ENCODE assay signal across 2 cellular contexts in the genomic region with DNA sequence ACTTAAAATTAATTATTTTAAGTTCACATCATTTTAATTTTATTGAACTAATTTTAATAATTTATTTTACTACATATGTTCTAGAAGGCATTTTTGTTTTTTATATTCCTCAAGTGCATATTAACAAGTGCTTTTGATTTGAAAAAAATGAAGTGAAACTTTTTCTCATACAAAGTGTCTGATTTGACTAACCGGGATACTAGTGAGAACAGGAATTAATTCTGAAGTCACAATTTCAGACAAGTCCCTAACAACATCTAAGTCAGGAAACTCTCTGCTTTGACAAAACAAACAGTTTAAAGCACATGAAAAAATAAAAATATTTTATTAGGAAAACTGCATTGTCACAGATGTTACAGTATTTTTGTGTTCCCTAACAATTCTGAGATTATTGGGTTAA.
A peak's percentile ranks its signal among the peaks of the same experiment; 100 is the strongest.
TF ChIP-seq lines count a peak whose summit lies in the region.

No MANE protein-coding gene starts in this region.

TF ChIP-seq in IMR-90, 13 proteins besides CTCF, POLR2A, EP300 and RAD21:
- TF ChIP-seq, protein P1, sequence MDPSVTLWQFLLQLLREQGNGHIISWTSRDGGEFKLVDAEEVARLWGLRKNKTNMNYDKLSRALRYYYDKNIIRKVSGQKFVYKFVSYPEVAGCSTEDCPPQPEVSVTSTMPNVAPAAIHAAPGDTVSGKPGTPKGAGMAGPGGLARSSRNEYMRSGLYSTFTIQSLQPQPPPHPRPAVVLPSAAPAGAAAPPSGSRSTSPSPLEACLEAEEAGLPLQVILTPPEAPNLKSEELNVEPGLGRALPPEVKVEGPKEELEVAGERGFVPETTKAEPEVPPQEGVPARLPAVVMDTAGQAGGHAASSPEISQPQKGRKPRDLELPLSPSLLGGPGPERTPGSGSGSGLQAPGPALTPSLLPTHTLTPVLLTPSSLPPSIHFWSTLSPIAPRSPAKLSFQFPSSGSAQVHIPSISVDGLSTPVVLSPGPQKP (IDR thresholded peaks at IDR 0.05; ENCODE audit: borderline replicate concordance, low read depth, low read length), result no peak
- TF ChIP-seq, protein P2, sequence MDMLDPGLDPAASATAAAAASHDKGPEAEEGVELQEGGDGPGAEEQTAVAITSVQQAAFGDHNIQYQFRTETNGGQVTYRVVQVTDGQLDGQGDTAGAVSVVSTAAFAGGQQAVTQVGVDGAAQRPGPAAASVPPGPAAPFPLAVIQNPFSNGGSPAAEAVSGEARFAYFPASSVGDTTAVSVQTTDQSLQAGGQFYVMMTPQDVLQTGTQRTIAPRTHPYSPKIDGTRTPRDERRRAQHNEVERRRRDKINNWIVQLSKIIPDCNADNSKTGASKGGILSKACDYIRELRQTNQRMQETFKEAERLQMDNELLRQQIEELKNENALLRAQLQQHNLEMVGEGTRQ (IDR thresholded peaks at IDR 0.05; ENCODE audit: low read depth, low read length), result no peak
- no peak for TF ChIP-seq MAFK (IDR thresholded peaks at IDR 0.05; ENCODE audit: low read depth, low read length)
- no peak for TF ChIP-seq MXI1 (IDR thresholded peaks at IDR 0.05; ENCODE audit: borderline replicate concordance, low read depth, low read length)
- no peak for TF ChIP-seq RFX5 (IDR thresholded peaks at IDR 0.05; ENCODE audit: low read depth, low read length)
- TF ChIP-seq MAZ (IDR thresholded peaks at IDR 0.05; ENCODE audit: borderline replicate concordance, low read depth, low read length), result no peak
- no peak for TF ChIP-seq CEBPB (IDR thresholded peaks at IDR 0.05; ENCODE audit: low read depth, low read length)
- no peak for TF ChIP-seq CHD1 (IDR thresholded peaks at IDR 0.05; ENCODE audit: low read depth, low read length)
- no peak for TF ChIP-seq SMC3 (IDR thresholded peaks at IDR 0.05; ENCODE audit: low read depth, low read length)
- no peak for TF ChIP-seq BHLHE40 (IDR thresholded peaks at IDR 0.05; ENCODE audit: low read depth, low read length)
- TF ChIP-seq RCOR1 (IDR thresholded peaks at IDR 0.05; ENCODE audit: insufficient replicate concordance, low read length), result no peak
- TF ChIP-seq FOS (IDR thresholded peaks at IDR 0.05; ENCODE audit: low read depth, low read length), result no peak
- no peak for TF ChIP-seq NFE2L2 (IDR thresholded peaks at IDR 0.05; ENCODE audit: low read depth, low read length)

TF ChIP-seq in GM12878, 131 proteins besides CTCF, POLR2A, EP300 and RAD21:
- TF ChIP-seq TBL1XR1 (IDR thresholded peaks at IDR 0.05; ENCODE audit: low read depth, low read length) (no peak), ZNF384 (IDR thresholded peaks at IDR 0.05; ENCODE audit: borderline replicate concordance, low read depth, low read length) (peak; percentile 42; the same call in 1 of the 2 replicates), DPF2 (IDR thresholded peaks at IDR 0.05) (0 out of 2 replicates have a peak, but pooled peaks have one; percentile 21), BACH1 (IDR thresholded peaks at IDR 0.05; ENCODE audit: borderline replicate concordance) (no peak; the same call in 1 of the 2 replicates), SMAD1 (IDR thresholded peaks at IDR 0.05; ENCODE audit: low read depth, partially characterized antibody) (no peak), TAF1 (IDR thresholded peaks at IDR 0.05; ENCODE audit: borderline replicate concordance, low read depth, low read length) (no peak), POLR2AphosphoS5 (IDR thresholded peaks at IDR 0.05; ENCODE audit: low read length) (no peak), JUNB (IDR thresholded peaks at IDR 0.05) (peak; percentile 93), IRF4 (IDR thresholded peaks at IDR 0.05; ENCODE audit: low read depth, low read length) (0 out of 2 replicates have a peak, but pooled peaks have one; percentile 24), STAT3 (IDR thresholded peaks at IDR 0.05; ENCODE audit: low read depth, low read length) (no peak), ZNF622 (IDR thresholded peaks at IDR 0.05) (no peak), SRF (IDR thresholded peaks at IDR 0.05; ENCODE audit: low read depth in 2 of 2, low read length in 2 of 2) (no peak), MTA2 (IDR thresholded peaks at IDR 0.05; ENCODE audit: low read depth) (peak; percentile 76), ZNF274 (IDR thresholded peaks at IDR 0.05; ENCODE audit: insufficient read depth, insufficient read length) (no peak), GABPA (IDR thresholded peaks at IDR 0.05; ENCODE audit: low read depth) (no peak), FOXM1 (IDR thresholded peaks at IDR 0.05; ENCODE audit: low read depth, low read length) (peak; percentile 59; the same call in 1 of the 2 replicates), SREBF1 (IDR thresholded peaks at IDR 0.05; ENCODE audit: low read length) (no peak), ZNF217 (IDR thresholded peaks at IDR 0.05) (no peak), IKZF2 (IDR thresholded peaks at IDR 0.05) (peak; percentile 28 to 43; a peak in 2 of 4 replicates), NRF1 (conservative IDR thresholded peaks at IDR 0.05; ENCODE audit: low read depth, low read length) (no peak), YBX1 (IDR thresholded peaks at IDR 0.05) (no peak), CREM (IDR thresholded peaks at IDR 0.05; ENCODE audit: low read depth) (peak; percentile 59), KDM1A (IDR thresholded peaks at IDR 0.05; ENCODE audit: borderline replicate concordance) (no peak), SPI1 (IDR thresholded peaks at IDR 0.05; ENCODE audit: borderline replicate concordance, insufficient read depth, low read depth, low read length) (peak; percentile 65), NFIC (IDR thresholded peaks at IDR 0.05; ENCODE audit: low read depth, low read length) (peak; percentile 83; the same call in 1 of the 2 replicates), ZZZ3 (IDR thresholded peaks at IDR 0.05; ENCODE audit: control insufficient read depth, insufficient read length, low read depth) (no peak), MEF2A (IDR thresholded peaks at IDR 0.05; ENCODE audit: insufficient read depth, low read depth, low read length) (no peak), TCF7 (IDR thresholded peaks at IDR 0.05; ENCODE audit: borderline replicate concordance) (0 out of 2 replicates have a peak, but pooled peaks have one; percentile 21), SREBF2 (IDR thresholded peaks at IDR 0.05; ENCODE audit: low read length) (no peak), HDAC6 (IDR thresholded peaks at IDR 0.05; ENCODE audit: unreplicated experiment) (no peak), BCL11A (IDR thresholded peaks at IDR 0.05; ENCODE audit: low read depth, low read length) (0 out of 2 replicates have a peak, but pooled peaks have one; percentile 58)
- TF ChIP-seq, protein P3, sequence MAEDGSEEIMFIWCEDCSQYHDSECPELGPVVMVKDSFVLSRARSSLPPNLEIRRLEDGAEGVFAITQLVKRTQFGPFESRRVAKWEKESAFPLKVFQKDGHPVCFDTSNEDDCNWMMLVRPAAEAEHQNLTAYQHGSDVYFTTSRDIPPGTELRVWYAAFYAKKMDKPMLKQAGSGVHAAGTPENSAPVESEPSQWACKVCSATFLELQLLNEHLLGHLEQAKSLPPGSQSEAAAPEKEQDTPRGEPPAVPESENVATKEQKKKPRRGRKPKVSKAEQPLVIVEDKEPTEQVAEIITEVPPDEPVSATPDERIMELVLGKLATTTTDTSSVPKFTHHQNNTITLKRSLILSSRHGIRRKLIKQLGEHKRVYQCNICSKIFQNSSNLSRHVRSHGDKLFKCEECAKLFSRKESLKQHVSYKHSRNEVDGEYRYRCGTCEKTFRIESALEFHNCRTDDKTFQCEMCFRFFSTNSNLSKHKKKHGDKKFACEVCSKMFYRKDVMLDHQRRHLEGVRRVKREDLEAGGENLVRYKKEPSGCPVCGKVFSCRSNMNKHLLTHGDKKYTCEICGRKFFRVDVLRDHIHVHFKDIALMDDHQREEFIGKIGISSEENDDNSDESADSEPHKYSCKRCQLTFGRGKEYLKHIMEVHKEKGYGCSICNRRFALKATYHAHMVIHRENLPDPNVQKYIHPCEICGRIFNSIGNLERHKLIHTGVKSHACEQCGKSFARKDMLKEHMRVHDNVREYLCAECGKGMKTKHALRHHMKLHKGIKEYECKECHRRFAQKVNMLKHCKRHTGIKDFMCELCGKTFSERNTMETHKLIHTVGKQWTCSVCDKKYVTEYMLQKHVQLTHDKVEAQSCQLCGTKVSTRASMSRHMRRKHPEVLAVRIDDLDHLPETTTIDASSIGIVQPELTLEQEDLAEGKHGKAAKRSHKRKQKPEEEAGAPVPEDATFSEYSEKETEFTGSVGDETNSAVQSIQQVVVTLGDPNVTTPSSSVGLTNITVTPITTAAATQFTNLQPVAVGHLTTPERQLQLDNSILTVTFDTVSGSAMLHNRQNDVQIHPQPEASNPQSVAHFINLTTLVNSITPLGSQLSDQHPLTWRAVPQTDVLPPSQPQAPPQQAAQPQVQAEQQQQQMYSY (CRISPR knock-in tag; IDR thresholded peaks at IDR 0.05), result no peak
- TF ChIP-seq, protein P4, sequence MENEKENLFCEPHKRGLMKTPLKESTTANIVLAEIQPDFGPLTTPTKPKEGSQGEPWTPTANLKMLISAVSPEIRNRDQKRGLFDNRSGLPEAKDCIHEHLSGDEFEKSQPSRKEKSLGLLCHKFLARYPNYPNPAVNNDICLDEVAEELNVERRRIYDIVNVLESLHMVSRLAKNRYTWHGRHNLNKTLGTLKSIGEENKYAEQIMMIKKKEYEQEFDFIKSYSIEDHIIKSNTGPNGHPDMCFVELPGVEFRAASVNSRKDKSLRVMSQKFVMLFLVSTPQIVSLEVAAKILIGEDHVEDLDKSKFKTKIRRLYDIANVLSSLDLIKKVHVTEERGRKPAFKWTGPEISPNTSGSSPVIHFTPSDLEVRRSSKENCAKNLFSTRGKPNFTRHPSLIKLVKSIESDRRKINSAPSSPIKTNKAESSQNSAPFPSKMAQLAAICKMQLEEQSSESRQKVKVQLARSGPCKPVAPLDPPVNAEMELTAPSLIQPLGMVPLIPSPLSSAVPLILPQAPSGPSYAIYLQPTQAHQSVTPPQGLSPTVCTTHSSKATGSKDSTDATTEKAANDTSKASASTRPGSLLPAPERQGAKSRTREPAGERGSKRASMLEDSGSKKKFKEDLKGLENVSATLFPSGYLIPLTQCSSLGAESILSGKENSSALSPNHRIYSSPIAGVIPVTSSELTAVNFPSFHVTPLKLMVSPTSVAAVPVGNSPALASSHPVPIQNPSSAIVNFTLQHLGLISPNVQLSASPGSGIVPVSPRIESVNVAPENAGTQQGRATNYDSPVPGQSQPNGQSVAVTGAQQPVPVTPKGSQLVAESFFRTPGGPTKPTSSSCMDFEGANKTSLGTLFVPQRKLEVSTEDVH (IDR thresholded peaks at IDR 0.05; ENCODE audit: low read depth, partially characterized antibody), result no peak
- TF ChIP-seq, protein P5, sequence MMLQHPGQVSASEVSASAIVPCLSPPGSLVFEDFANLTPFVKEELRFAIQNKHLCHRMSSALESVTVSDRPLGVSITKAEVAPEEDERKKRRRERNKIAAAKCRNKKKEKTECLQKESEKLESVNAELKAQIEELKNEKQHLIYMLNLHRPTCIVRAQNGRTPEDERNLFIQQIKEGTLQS (IDR thresholded peaks at IDR 0.05; ENCODE audit: borderline replicate concordance, extremely low read depth, low read depth, low read length), result no peak
- TF ChIP-seq, protein P6, sequence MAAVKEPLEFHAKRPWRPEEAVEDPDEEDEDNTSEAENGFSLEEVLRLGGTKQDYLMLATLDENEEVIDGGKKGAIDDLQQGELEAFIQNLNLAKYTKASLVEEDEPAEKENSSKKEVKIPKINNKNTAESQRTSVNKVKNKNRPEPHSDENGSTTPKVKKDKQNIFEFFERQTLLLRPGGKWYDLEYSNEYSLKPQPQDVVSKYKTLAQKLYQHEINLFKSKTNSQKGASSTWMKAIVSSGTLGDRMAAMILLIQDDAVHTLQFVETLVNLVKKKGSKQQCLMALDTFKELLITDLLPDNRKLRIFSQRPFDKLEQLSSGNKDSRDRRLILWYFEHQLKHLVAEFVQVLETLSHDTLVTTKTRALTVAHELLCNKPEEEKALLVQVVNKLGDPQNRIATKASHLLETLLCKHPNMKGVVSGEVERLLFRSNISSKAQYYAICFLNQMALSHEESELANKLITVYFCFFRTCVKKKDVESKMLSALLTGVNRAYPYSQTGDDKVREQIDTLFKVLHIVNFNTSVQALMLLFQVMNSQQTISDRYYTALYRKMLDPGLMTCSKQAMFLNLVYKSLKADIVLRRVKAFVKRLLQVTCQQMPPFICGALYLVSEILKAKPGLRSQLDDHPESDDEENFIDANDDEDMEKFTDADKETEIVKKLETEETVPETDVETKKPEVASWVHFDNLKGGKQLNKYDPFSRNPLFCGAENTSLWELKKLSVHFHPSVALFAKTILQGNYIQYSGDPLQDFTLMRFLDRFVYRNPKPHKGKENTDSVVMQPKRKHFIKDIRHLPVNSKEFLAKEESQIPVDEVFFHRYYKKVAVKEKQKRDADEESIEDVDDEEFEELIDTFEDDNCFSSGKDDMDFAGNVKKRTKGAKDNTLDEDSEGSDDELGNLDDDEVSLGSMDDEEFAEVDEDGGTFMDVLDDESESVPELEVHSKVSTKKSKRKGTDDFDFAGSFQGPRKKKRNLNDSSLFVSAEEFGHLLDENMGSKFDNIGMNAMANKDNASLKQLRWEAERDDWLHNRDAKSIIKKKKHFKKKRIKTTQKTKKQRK (IDR thresholded peaks at IDR 0.05; ENCODE audit: low read depth, low read length), result no peak
- TF ChIP-seq, protein P7, sequence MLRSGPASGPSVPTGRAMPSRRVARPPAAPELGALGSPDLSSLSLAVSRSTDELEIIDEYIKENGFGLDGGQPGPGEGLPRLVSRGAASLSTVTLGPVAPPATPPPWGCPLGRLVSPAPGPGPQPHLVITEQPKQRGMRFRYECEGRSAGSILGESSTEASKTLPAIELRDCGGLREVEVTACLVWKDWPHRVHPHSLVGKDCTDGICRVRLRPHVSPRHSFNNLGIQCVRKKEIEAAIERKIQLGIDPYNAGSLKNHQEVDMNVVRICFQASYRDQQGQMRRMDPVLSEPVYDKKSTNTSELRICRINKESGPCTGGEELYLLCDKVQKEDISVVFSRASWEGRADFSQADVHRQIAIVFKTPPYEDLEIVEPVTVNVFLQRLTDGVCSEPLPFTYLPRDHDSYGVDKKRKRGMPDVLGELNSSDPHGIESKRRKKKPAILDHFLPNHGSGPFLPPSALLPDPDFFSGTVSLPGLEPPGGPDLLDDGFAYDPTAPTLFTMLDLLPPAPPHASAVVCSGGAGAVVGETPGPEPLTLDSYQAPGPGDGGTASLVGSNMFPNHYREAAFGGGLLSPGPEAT (IDR thresholded peaks at IDR 0.05; ENCODE audit: low read depth), result peak; percentile 33; the same call in 1 of the 2 replicates
